Comparison of ENCODE assay signal across 11 cellular contexts in the genomic region with DNA sequence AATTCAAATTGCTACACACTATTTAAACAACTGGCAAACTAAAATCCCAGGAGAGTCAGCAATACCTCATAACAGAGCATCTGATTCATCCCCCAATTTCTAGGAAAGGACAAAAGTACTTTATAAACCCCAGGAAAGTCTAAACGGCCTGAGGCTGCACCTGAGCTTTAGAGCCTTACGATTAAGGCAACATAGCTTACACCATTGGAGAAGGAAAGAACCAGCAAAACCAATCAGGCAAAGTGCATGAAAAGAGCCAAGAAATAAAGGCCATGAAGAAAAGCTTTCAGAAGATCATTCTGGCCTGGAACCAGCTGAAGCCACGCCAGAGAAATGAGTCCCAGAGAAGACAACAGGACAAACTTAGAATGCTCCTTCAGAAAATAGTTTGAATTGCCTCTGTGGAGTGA. TPM values are rescaled to one million over a fixed set of nuclear protein-coding genes. Genes with fewer than 3 reads are reported as not detected.
DNase-seq lines count a peak whose midpoint lies in the region; ATAC-seq and TF ChIP-seq lines count a peak whose summit lies in the region.
"Had no signal": no experiment of that assay in that cellular context is flagged by ENCODE, and none has a peak within 500 bp of the region (broad histone marks: within the 10 kb centered on the region; RNA-seq: fewer than 3 reads in every experiment).

No MANE protein-coding gene starts in this region.

- H3K4me3 Mint-ChIP-seq in Calu3 (ENCODE audit: low read depth, unreplicated experiment), result no peak overlapping the region
- H3K4me3 Mint-ChIP-seq: activated T-cell treated with anti-CD3 and anti-CD28 coated beads, Interleukin-2, amount 50 U/mL, for 72 hours had no signal

- peak; percentile 43 for DNase-seq in M059J (ENCODE audit: low read depth)
- DNase-seq in breast epithelium (ENCODE audit: low spot score in 2 of 2), result peak; percentile 64 to 69
- DNase-seq in islet precursor cell, result peak; percentile 63
- DNase-seq in stromal cell of bone marrow (ENCODE audit: low read depth), result peak; percentile 53
- no peak for DNase-seq in Calu3
- no peak for DNase-seq in stimulated activated CD4-positive, alpha-beta T cell treated with anti-CD3 and anti-CD28 coated beads, Interleukin-2, amount 100 ng/mL, for 24 hours
- no peak for DNase-seq in NCI-H1092 (lab: John Stamatoyannopoulos, UW)
- DNase-seq: activated T-cell treated with anti-CD3 and anti-CD28 coated beads, Interleukin-2, amount 50 U/mL, for 72 hours; SHP77 had no signal

- peak overlapping the region; percentile 70 to 88 for H3K27ac ChIP-seq in breast epithelium
- H3K27ac ChIP-seq: KMS-11 had no signal

- H3K4me1 Mint-ChIP-seq in Calu3 (ENCODE audit: low read depth, unreplicated experiment), result peaks cover 12% of the 10 kb centered on the region

- H3K27me3 ChIP-seq in breast epithelium, result no peaks in the 10 kb centered on the region

- H3K9me3 Mint-ChIP-seq in Calu3 (ENCODE audit: low read depth, unreplicated experiment), result no peaks in the 10 kb centered on the region
- H3K9me3 Mint-ChIP-seq: activated T-cell treated with anti-CD3 and anti-CD28 coated beads, Interleukin-2, amount 50 U/mL, for 72 hours had no signal

- BruUV-seq in Calu3 (replicated peaks; lab: Mats Ljungman, UMichigan), result no TSS peak

- peaks cover 8 to 21% of the 10 kb centered on the region in 2 donors for H3K4me1 ChIP-seq in breast epithelium

- intact Hi-C loops in breast epithelium (cut with DNase I; ENCODE audit: low total_unique reads), result no loop called here
- intact Hi-C loops in Calu3 (cut with micrococcal nuclease; ENCODE audit: unreplicated experiment), result loop anchor here (5.0 kb wide), 1 partner anchor 514 kb away; no protein-coding TSS in a partner anchor

- H3K9me3 ChIP-seq in breast epithelium, result no peaks in the 10 kb centered on the region

- H3K27ac Mint-ChIP-seq in Calu3 (ENCODE audit: unreplicated experiment), result no peak overlapping the region
- H3K27ac Mint-ChIP-seq: activated T-cell treated with anti-CD3 and anti-CD28 coated beads, Interleukin-2, amount 50 U/mL, for 72 hours had no signal

- TF ChIP-seq POLR2A in breast epithelium (IDR thresholded peaks at IDR 0.05), result no peak

- ATAC-seq in HG03280 (IDR thresholded peaks at IDR 0.05; ENCODE audit: unreplicated experiment), result no peak

- TF ChIP-seq CTCF in breast epithelium (IDR thresholded peaks at IDR 0.05) (no peak), Calu3 (IDR thresholded peaks at IDR 0.05; ENCODE audit: unreplicated experiment) (no peak)

- CTCF ChIA-PET in Calu3 (lab: Charles Lee), result interaction anchor here (0.7 kb wide), 2 partner anchors 43 to 64 kb away, joined by 3 read pairs; no protein-coding TSS in a partner anchor

- H3K4me3 ChIP-seq in breast epithelium, result peak overlapping the region in 1 of 3 donors; percentile 26

- H3K36me3 Mint-ChIP-seq in Calu3 (ENCODE audit: insufficient read depth, unreplicated experiment), result no peaks in the 10 kb centered on the region

- H3K36me3 ChIP-seq in breast epithelium, result no peaks in the 10 kb centered on the region

- no peaks in the 10 kb centered on the region for H3K27me3 Mint-ChIP-seq in Calu3 (ENCODE audit: unreplicated experiment)

RNA-seq across cellular contexts. Expression of gene PTPN9, which starts 48.1 kb away (rescaled TPM):
- 9.9 and 19.2 TPM in 2 replicates for total RNA-seq in M059J (2014; rRNA removed; shearing (Covaris generic))
- total RNA-seq in breast epithelium, result 10 to 100 TPM; 16.2 to 23.9 (median 19.9) TPM
- 30.8 and 31.1 TPM in 2 replicates for total RNA-seq in Calu3 (2022)

Comparison
In these comparisons a context has a peak if more than half of its experiments do, and no peak if none do; other contexts are left out.
1. DNase-seq: peak in M059J (single experiment), breast epithelium (2 of 2), islet precursor cell (single experiment) and stromal cell of bone marrow (single experiment); none in Calu3 (single experiment), stimulated activated CD4-positive, alpha-beta T cell treated with anti-CD3 and anti-CD28 coated beads, Interleukin-2, amount 100 ng/mL, for 24 hours (0 of 2) and NCI-H1092 (single experiment).